Comparison of ENCODE assay signal across 9 cellular contexts in genomic region chr1:32813941-32814739, GRCh38. TPM values are rescaled to one million over a fixed set of nuclear protein-coding genes. Genes with fewer than 3 reads are reported as not detected.
DNase-seq lines count a peak whose midpoint lies in the region; ATAC-seq, FAIRE-seq and TF ChIP-seq lines count a peak whose summit lies in the region.
"Had no signal": no experiment of that assay in that cellular context is flagged by ENCODE, and none has a peak within 500 bp of the region (broad histone marks: within the 10 kb centered on the region; RNA-seq: fewer than 3 reads in every experiment).

No MANE protein-coding gene starts in this region.

- peak overlapping the region; percentile 33 for H2AK5ac ChIP-seq in mesendoderm (ENCODE audit: low read length)

- H2BK15ac ChIP-seq in mesendoderm (replicated peaks; ENCODE audit: low read depth): no peak overlapping the region

- H3K9ac ChIP-seq in KMS-11: no peak overlapping the region
- H3K9ac ChIP-seq in astrocyte (ENCODE audit: low read length): peak overlapping the region; percentile 33
- H3K9ac ChIP-seq in mesendoderm (ENCODE audit: low read length): peak overlapping the region; percentile 48

- peak overlapping the region; percentile 48 for H3K4ac ChIP-seq in mesendoderm (ENCODE audit: low read depth, low read length)

- H4K20me1 ChIP-seq in KMS-11 (ENCODE audit: insufficient read depth) (peaks cover 15% of the 10 kb centered on the region), astrocyte (ENCODE audit: insufficient read depth, low read length) (peaks cover 54% of the 10 kb centered on the region)

- no peak for DNase-seq in Calu3
- DNase-seq in astrocyte (ENCODE audit: low read depth): peak; percentile 47
- no peak for DNase-seq in mesendoderm
- DNase-seq in HuH-7 (ENCODE audit: low spot score): no peak
- no peak for DNase-seq in NAMALWA (ENCODE audit: low spot score)
- DNase-seq: stimulated activated CD4-positive, alpha-beta T cell treated with anti-CD3 and anti-CD28 coated beads, Interleukin-2, amount 100 ng/mL, for 48 hours had no signal

- peak overlapping the region; percentile 17 for H2BK5ac ChIP-seq in mesendoderm (ENCODE audit: low read length)

- H3K36me3 Mint-ChIP-seq in Calu3 (ENCODE audit: insufficient read depth, unreplicated experiment) (peaks cover 80% of the 10 kb centered on the region), astrocyte (ENCODE audit: low read depth, unreplicated experiment) (peaks cover 17% of the 10 kb centered on the region)

- H3K79me2 ChIP-seq in KMS-11 (ENCODE audit: insufficient read depth, low read depth) (peaks cover 95% of the 10 kb centered on the region), astrocyte (ENCODE audit: insufficient read depth, low read length) (peaks cover 95% of the 10 kb centered on the region), mesendoderm (ENCODE audit: control insufficient read depth, insufficient read depth, low read length) (peaks cover 76% of the 10 kb centered on the region)

- H3K36me3 ChIP-seq in KMS-11 (ENCODE audit: insufficient read depth) (0 out of 2 replicates have a peak, but pooled peaks cover 4% of the 10 kb centered on the region), astrocyte (ENCODE audit: insufficient read depth, low read length) (peaks cover 14% of the 10 kb centered on the region), mesendoderm (ENCODE audit: control insufficient read depth, insufficient read depth, low read length) (peaks cover 10% of the 10 kb centered on the region)

- H2BK120ac ChIP-seq in mesendoderm (ENCODE audit: low read depth, low read length): no peak overlapping the region

- no peaks in the 10 kb centered on the region for H3K27me3 Mint-ChIP-seq in Calu3 (ENCODE audit: unreplicated experiment)
- H3K27me3 Mint-ChIP-seq in astrocyte (ENCODE audit: low read depth, unreplicated experiment): no peaks in the 10 kb centered on the region

- TF ChIP-seq CTCF in Calu3 (IDR thresholded peaks at IDR 0.05; ENCODE audit: unreplicated experiment) (no peak), KMS-11 (conservative IDR thresholded peaks at IDR 0.05; ENCODE audit: low read depth, low read length) (no peak), astrocyte (IDR thresholded peaks at IDR 0.05; ENCODE audit: insufficient read depth, low read depth, low read length) (no peak)

- peak overlapping the region; percentile 68 for H3K56ac ChIP-seq in mesendoderm (ENCODE audit: low read length)

- no peak overlapping the region for H4K8ac ChIP-seq in mesendoderm (ENCODE audit: low read depth, low read length)

- H2AFZ ChIP-seq in KMS-11 (ENCODE audit: low read depth) (no peak overlapping the region), astrocyte (ENCODE audit: low read depth, low read length) (no peak overlapping the region)

- no peak overlapping the region for H3K4me3 ChIP-seq in KMS-11 (IDR thresholded peaks at IDR 0.05; ENCODE audit: insufficient read depth, low read depth, low read length)
- no peak overlapping the region for H3K4me3 ChIP-seq in astrocyte (ENCODE audit: insufficient read depth, low read depth, low read length)
- no peak overlapping the region for H3K4me3 ChIP-seq in mesendoderm (ENCODE audit: low read length)

- H3K9me3 ChIP-seq in astrocyte (ENCODE audit: insufficient read depth, low read depth, low read length): no peaks in the 10 kb centered on the region

- 100% methylated on average over 1 of the region's 11 CpGs for WGBS in mesendoderm (ENCODE audit: extremely low coverage, insufficient coverage, low lambda C conversion rate)

- H3K9me3 Mint-ChIP-seq in Calu3 (ENCODE audit: low read depth, unreplicated experiment) (peaks cover 8% of the 10 kb centered on the region), astrocyte (ENCODE audit: unreplicated experiment) (no peaks in the 10 kb centered on the region)

- H3K4me1 ChIP-seq in KMS-11 (ENCODE audit: low read depth, poor library complexity, severe bottlenecking) (peaks cover 31% of the 10 kb centered on the region), astrocyte (ENCODE audit: insufficient read depth, low read length) (peaks cover 28% of the 10 kb centered on the region), mesendoderm (ENCODE audit: control insufficient read depth, low read depth, low read length) (peaks cover 27% of the 10 kb centered on the region)

- H3K4me2 ChIP-seq in KMS-11 (peak overlapping the region; percentile 96; the same call in 1 of the 2 replicates), astrocyte (ENCODE audit: low read length) (peak overlapping the region; percentile 86), mesendoderm (ENCODE audit: low read length) (peak overlapping the region; percentile 29)

- H3K27ac ChIP-seq in KMS-11: no peak overlapping the region
- H3K27ac ChIP-seq in astrocyte (ENCODE audit: low read depth, low read length): peak overlapping the region; percentile 36
- H3K27ac ChIP-seq in mesendoderm (ENCODE audit: low read depth, low read length): peak overlapping the region; percentile 28

- H3K79me1 ChIP-seq in mesendoderm (ENCODE audit: low read length): peaks cover 11% of the 10 kb centered on the region

- ATAC-seq in HG02610 (IDR thresholded peaks at IDR 0.05; ENCODE audit: unreplicated experiment): no peak
- ATAC-seq in HG02763 (IDR thresholded peaks at IDR 0.05; ENCODE audit: unreplicated experiment): no peak

- BruUV-seq in Calu3 (replicated peaks; lab: Mats Ljungman, UMichigan): no TSS peak

- H3K23ac ChIP-seq in mesendoderm (ENCODE audit: low read length): no peak overlapping the region

- H3K4me1 Mint-ChIP-seq in Calu3 (ENCODE audit: low read depth, unreplicated experiment): peaks cover 35% of the 10 kb centered on the region
- peaks cover 19% of the 10 kb centered on the region for H3K4me1 Mint-ChIP-seq in astrocyte (ENCODE audit: low read depth, unreplicated experiment)

- intact Hi-C loops in Calu3 (cut with micrococcal nuclease; ENCODE audit: unreplicated experiment): no loop called here

- H3K18ac ChIP-seq in mesendoderm (ENCODE audit: low read length): no peak overlapping the region

- peak overlapping the region; percentile 56 for H3K27ac Mint-ChIP-seq in Calu3 (ENCODE audit: unreplicated experiment)
- H3K27ac Mint-ChIP-seq in astrocyte (ENCODE audit: unreplicated experiment): peak overlapping the region; percentile 63

- H3K4me3 Mint-ChIP-seq in Calu3 (ENCODE audit: low read depth, unreplicated experiment): peak overlapping the region; percentile 93
- H3K4me3 Mint-ChIP-seq in astrocyte (ENCODE audit: unreplicated experiment): peak overlapping the region; percentile 98

- H3K27me3 ChIP-seq in KMS-11 (ENCODE audit: insufficient read depth, low read depth) (no peaks in the 10 kb centered on the region), astrocyte (ENCODE audit: insufficient read depth, low read length) (no peaks in the 10 kb centered on the region), mesendoderm (ENCODE audit: insufficient read depth, low read length, poor library complexity) (no peaks in the 10 kb centered on the region)

- no peak for FAIRE-seq in astrocyte (lab: Jason Lieb, UNC)

- H4K5ac ChIP-seq in mesendoderm (ENCODE audit: low read length): no peak overlapping the region

- CTCF ChIA-PET in Calu3 (lab: Charles Lee): no interaction called here

RNA-seq across cellular contexts. Expression of gene YARS1, which starts 3.0 kb away (rescaled TPM):
- total RNA-seq in Calu3 (2022) (186 and 188 TPM in 2 replicates), astrocyte (214 and 219 TPM in 2 replicates)
- polyA plus RNA-seq in mesendoderm (2013, experiment 1 of 2): 217 TPM
- polyA plus RNA-seq in mesendoderm (2013, experiment 2 of 2): 220 TPM

RNA-seq across cellular contexts. Expression of gene S100PBP, which starts 3.3 kb away (rescaled TPM):
- total RNA-seq in Calu3 (2022) (57.4 and 61.1 TPM in 2 replicates), astrocyte (39.9 and 40.3 TPM in 2 replicates)
- 15.2 TPM for polyA plus RNA-seq in mesendoderm (2013, experiment 1 of 2)
- polyA plus RNA-seq in mesendoderm (2013, experiment 2 of 2): 15.5 TPM

RNA-seq across cellular contexts. Expression of gene FNDC5, which starts 56.6 kb away (rescaled TPM):
- total RNA-seq in Calu3 (2022): 0.15 TPM in 1 of 2 replicates, not detected in the other
- 0.39 and 0.96 TPM in 2 replicates for total RNA-seq in astrocyte
- polyA plus RNA-seq in mesendoderm (2013, experiment 1 of 2): 0.63 TPM
- polyA plus RNA-seq in mesendoderm (2013, experiment 2 of 2): 0.84 TPM

Comparison
In these comparisons a context has a peak if more than half of its experiments do, and no peak if none do; other contexts are left out.
1. H3K4me2 ChIP-seq: peak in every context shown above with its lines; median percentile 96 in KMS-11; 86 in astrocyte; 29 in mesendoderm.